ENCODE assay signal across 8 cellular contexts in genomic region chr1:153727463-153728304, GRCh38. TPM values are rescaled to one million over a fixed set of nuclear protein-coding genes. Genes with fewer than 3 reads are reported as not detected.
DNase-seq lines count a peak whose midpoint lies in the region; ATAC-seq, FAIRE-seq and TF ChIP-seq lines count a peak whose summit lies in the region.

A gene with protein sequence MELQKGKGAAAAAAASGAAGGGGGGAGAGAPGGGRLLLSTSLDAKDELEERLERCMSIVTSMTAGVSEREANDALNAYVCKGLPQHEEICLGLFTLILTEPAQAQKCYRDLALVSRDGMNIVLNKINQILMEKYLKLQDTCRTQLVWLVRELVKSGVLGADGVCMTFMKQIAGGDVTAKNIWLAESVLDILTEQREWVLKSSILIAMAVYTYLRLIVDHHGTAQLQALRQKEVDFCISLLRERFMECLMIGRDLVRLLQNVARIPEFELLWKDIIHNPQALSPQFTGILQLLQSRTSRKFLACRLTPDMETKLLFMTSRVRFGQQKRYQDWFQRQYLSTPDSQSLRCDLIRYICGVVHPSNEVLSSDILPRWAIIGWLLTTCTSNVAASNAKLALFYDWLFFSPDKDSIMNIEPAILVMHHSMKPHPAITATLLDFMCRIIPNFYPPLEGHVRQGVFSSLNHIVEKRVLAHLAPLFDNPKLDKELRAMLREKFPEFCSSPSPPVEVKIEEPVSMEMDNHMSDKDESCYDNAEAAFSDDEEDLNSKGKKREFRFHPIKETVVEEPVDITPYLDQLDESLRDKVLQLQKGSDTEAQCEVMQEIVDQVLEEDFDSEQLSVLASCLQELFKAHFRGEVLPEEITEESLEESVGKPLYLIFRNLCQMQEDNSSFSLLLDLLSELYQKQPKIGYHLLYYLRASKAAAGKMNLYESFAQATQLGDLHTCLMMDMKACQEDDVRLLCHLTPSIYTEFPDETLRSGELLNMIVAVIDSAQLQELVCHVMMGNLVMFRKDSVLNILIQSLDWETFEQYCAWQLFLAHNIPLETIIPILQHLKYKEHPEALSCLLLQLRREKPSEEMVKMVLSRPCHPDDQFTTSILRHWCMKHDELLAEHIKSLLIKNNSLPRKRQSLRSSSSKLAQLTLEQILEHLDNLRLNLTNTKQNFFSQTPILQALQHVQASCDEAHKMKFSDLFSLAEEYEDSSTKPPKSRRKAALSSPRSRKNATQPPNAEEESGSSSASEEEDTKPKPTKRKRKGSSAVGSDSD (plus strand): TSS chr1:153728050. CDS start chr1:153728635, 585 bp downstream.

- no peaks in the 10 kb centered on the region for H3K9me3 ChIP-seq in keratinocyte (ENCODE audit: control insufficient read depth, low read depth, low read length)

- peak; percentile 83 for TF ChIP-seq POLR2A in GM19099 (IDR thresholded peaks at IDR 0.05; ENCODE audit: extremely low read depth, insufficient read length, low read depth)

- H3K27me3 ChIP-seq in keratinocyte (ENCODE audit: control insufficient read depth, extremely low read depth, insufficient read depth, low read length): no peaks in the 10 kb centered on the region

- dilution Hi-C loops in keratinocyte (cut with MboI; ENCODE audit: extremely low pct_ligation_motif_present, low sequenced_read_pairs): no loop called here

- peak; percentile 97 to 99 for DNase-seq in AML-193 (lab: John Stamatoyannopoulos, UW)
- peak; percentile 98 for DNase-seq in NCI-H510A (lab: John Stamatoyannopoulos, UW)
- peak; percentile 98 for DNase-seq in activated CD4-positive, alpha-beta T cell treated with anti-CD3 and anti-CD28 coated beads for 1 hour
- DNase-seq in cerebellum (ENCODE audit: low spot score): peak; percentile 100
- peak; percentile 98 for DNase-seq in keratinocyte (ENCODE audit: low read depth, low spot score)
- peak; percentile 93 to 97 for DNase-seq in stimulated activated CD4-positive, alpha-beta T cell treated with anti-CD3 and anti-CD28 coated beads, Interleukin-15, amount 100 ng/mL, for 1 hour (ENCODE audit: low read depth in 1 of 2, low spot score in 1 of 2)

- H3K79me2 ChIP-seq in keratinocyte (ENCODE audit: control insufficient read depth, insufficient read depth, low read length): peaks cover 12% of the 10 kb centered on the region

- H3K27ac ChIP-seq in keratinocyte (ENCODE audit: control insufficient read depth, insufficient read depth, low read length): peak within 1 kb of the TSS; percentile 97

- peak; percentile 90 for FAIRE-seq in keratinocyte (lab: Jason Lieb, UNC)

- H4K20me1 ChIP-seq in keratinocyte (ENCODE audit: control insufficient read depth, extremely low read depth, insufficient read depth, low read length): no peaks in the 10 kb centered on the region

- H3K4me1 ChIP-seq in keratinocyte (ENCODE audit: control insufficient read depth, extremely low read depth, insufficient read depth, low read length): peaks cover 8% of the 10 kb centered on the region

- H3K9me1 ChIP-seq in keratinocyte (ENCODE audit: control insufficient read depth, extremely low read depth, insufficient read depth, low read length): no peaks in the 10 kb centered on the region

- peak within 1 kb of the TSS; percentile 99 for H3K9ac ChIP-seq in keratinocyte (ENCODE audit: control insufficient read depth, extremely low read depth, insufficient read depth, low read length)

- peak within 1 kb of the TSS; percentile 98 for H2AFZ ChIP-seq in keratinocyte (ENCODE audit: control insufficient read depth, low read length)

- peak; percentile 94 for ATAC-seq in HG03432 (IDR thresholded peaks at IDR 0.05; ENCODE audit: unreplicated experiment)

- no peaks in the 10 kb centered on the region for H3K36me3 ChIP-seq in keratinocyte (ENCODE audit: control insufficient read depth in 2 of 2, extremely low read depth in 1 of 2, insufficient read depth in 2 of 2, low read length in 2 of 2)

- H3K4me3 ChIP-seq in keratinocyte (ENCODE audit: control insufficient read depth in 2 of 3, extremely low read depth in 1 of 3, insufficient read depth in 2 of 3, low read depth in 1 of 3, low read length in 3 of 3): peak within 1 kb of the TSS; percentile 92 to 96 (median 93)

- peak in 1 of 3 experiments; percentile 5 for TF ChIP-seq CTCF in keratinocyte (optimal IDR thresholded peaks at IDR 0.05 in 1 of 3, IDR thresholded peaks at IDR 0.05 in 1 of 3, conservative IDR thresholded peaks at IDR 0.05 in 1 of 3; ENCODE audit: extremely low read depth in 1 of 3, insufficient read depth in 2 of 3, low read length in 3 of 3)

- H3K4me2 ChIP-seq in keratinocyte (ENCODE audit: control insufficient read depth, extremely low read depth, insufficient read depth, low read depth, low read length): peak within 1 kb of the TSS; percentile 94

RNA-seq across cellular contexts. Expression of the gene that starts here (rescaled TPM):
- total RNA-seq in cerebellum: 53.0 TPM
- 24.6 to 34.5 TPM (median 26.0 TPM) in 3 replicates for polyA plus RNA-seq in keratinocyte
- 18.4 TPM for polyA plus RNA-seq in keratinocyte (2011; ENCODE audit: low read depth)
- polyA plus RNA-seq in keratinocyte (2011; cell fraction: cytosol; rRNA removed): 15.2 and 20.2 TPM in 2 replicates
- 150 and 172 TPM in 2 replicates for polyA plus RNA-seq in keratinocyte (2011; cell fraction: nucleus; rRNA removed)
- 21.3 and 23.5 TPM in 2 replicates for polyA plus RNA-seq in keratinocyte (2012; ENCODE audit: low replicate concordance)
- 33.6 to 62.6 TPM (median 42.0 TPM) in 3 replicates for polyA minus RNA-seq in keratinocyte
- 11.7 TPM for polyA minus RNA-seq in keratinocyte (2011; cell fraction: cytosol; rRNA and poly(A)+ RNA removed)
- 37.4 and 55.7 TPM in 2 replicates for polyA minus RNA-seq in keratinocyte (2011; cell fraction: nucleus; rRNA and poly(A)+ RNA removed)

Comparison
In these comparisons a context has a peak if more than half of its experiments do, and no peak if none do; other contexts are left out.
1. Peak in every context shown above with its lines: DNase-seq, ATAC-seq, H3K4me3 ChIP-seq and H3K27ac ChIP-seq.